Comparison of ENCODE assay signal across 17 cellular contexts in genomic region chr3:23085256-23085655, GRCh38.
"Had no signal": no experiment of that assay in that cellular context is flagged by ENCODE, and none has a peak within 500 bp of the region (broad histone marks: within the 10 kb centered on the region; RNA-seq: fewer than 3 reads in every experiment).

No MANE protein-coding gene starts in this region.

- H3K4me3 ChIP-seq: left lung, skin epidermis had no signal

- ATAC-seq: activated CD4-positive, alpha-beta T cell treated with anti-CD3 and anti-CD28 coated beads for 36 hours; left lung; naive thymus-derived CD4-positive, alpha-beta T cell; T-helper 17 cell had no signal

- H3K27me3 ChIP-seq: left lung had no signal

- H3K9me3 ChIP-seq: left lung had no signal

- H3K36me3 ChIP-seq: left lung, WERI-Rb-1 had no signal

- DNase-seq: activated CD4-positive, alpha-beta memory T cell treated with anti-CD3 and anti-CD28 coated beads, Interleukin-2, amount 10 ng/mL, durations not matched to agents 7 days and 5 days; activated CD4-positive, alpha-beta T cell treated with anti-CD3 and anti-CD28 coated beads for 36 hours; activated effector memory CD4-positive, alpha-beta T cell treated with Interleukin-2 at 50 U/mL for 16 hours; activated T-cell treated with anti-CD3 and anti-CD28 coated beads, Interleukin-2, amount 50 U/mL, for 24 hours; dermis blood vessel endothelial cell; islet precursor cell; left lung; naive thymus-derived CD4-positive, alpha-beta T cell; retina; stimulated activated CD4-positive, alpha-beta T cell treated with anti-CD3 and anti-CD28 coated beads, Interleukin-4, amount 100 ng/mL, for 4 hours; stimulated activated CD8-positive, alpha-beta memory T cell treated with anti-CD3 and anti-CD28 coated beads, Interleukin-4, amount 100 ng/mL, for 48 hours; stimulated activated naive CD4-positive, alpha-beta T cell treated with Interleukin-2 at 50 U/mL for 16 hours; substantia nigra; T-helper 17 cell; WERI-Rb-1 had no signal

- H3K27ac ChIP-seq: epithelial cell of prostate, left lung, WERI-Rb-1 had no signal
